10 cellular contexts compared by ENCODE assay signal in genomic region chr10:78578929-78579328, GRCh38.
DNase-seq lines count a peak whose midpoint lies in the region; ATAC-seq and TF ChIP-seq lines count a peak whose summit lies in the region.
"Had no signal": no experiment of that assay in that cellular context is flagged by ENCODE, and none has a peak within 500 bp of the region (broad histone marks: within the 10 kb centered on the region; RNA-seq: fewer than 3 reads in every experiment).

No MANE protein-coding gene starts in this region.

- no peak overlapping the region for H3K27ac ChIP-seq in osteoblast (ENCODE audit: low read depth, low read length)

- no peak overlapping the region for H3K4me3 ChIP-seq in osteoblast (ENCODE audit: insufficient read depth, low read length)

- H3K9me3 Mint-ChIP-seq in glutamatergic neuron (ENCODE audit: unreplicated experiment): peaks cover 3% of the 10 kb centered on the region

- peaks cover 2% of the 10 kb centered on the region for H3K27me3 Mint-ChIP-seq in glutamatergic neuron (ENCODE audit: unreplicated experiment)

- no peaks in the 10 kb centered on the region for H3K79me2 ChIP-seq in osteoblast (ENCODE audit: insufficient read depth, low read length)

- H3K27me3 ChIP-seq in osteoblast (ENCODE audit: insufficient read depth, low read length): peaks cover 22% of the 10 kb centered on the region

- H3K9me3 ChIP-seq in osteoblast (ENCODE audit: low read depth, low read length): no peaks in the 10 kb centered on the region

- H3K36me3 ChIP-seq in osteoblast (ENCODE audit: insufficient read depth, low read length): no peaks in the 10 kb centered on the region

- no peak overlapping the region for H3K4me2 ChIP-seq in osteoblast (ENCODE audit: insufficient read depth, low read length)

- TF ChIP-seq CTCF in osteoblast (IDR thresholded peaks at IDR 0.05; ENCODE audit: extremely low read depth, low read depth, low read length) (no peak), glutamatergic neuron (IDR thresholded peaks at IDR 0.05; ENCODE audit: partially characterized antibody, unreplicated experiment) (no peak)

- H3K4me1 ChIP-seq in osteoblast (ENCODE audit: insufficient read depth, low read length): no peaks in the 10 kb centered on the region

- H3K4me1 Mint-ChIP-seq in glutamatergic neuron (ENCODE audit: low read depth, unreplicated experiment): peaks cover 10% of the 10 kb centered on the region

- H2AFZ ChIP-seq in osteoblast (ENCODE audit: low read length): no peak overlapping the region

- no peaks in the 10 kb centered on the region for H3K36me3 Mint-ChIP-seq in glutamatergic neuron (ENCODE audit: unreplicated experiment)

- peak; percentile 85 for ATAC-seq in HG03565 (IDR thresholded peaks at IDR 0.05; ENCODE audit: unreplicated experiment)

- peak; percentile 27 for DNase-seq in GDM1 (lab: John Stamatoyannopoulos, UW)
- DNase-seq in activated T-cell treated with anti-CD3 and anti-CD28 coated beads for 48 hours (ENCODE audit: low read depth): peak; percentile 63
- DNase-seq in pons (ENCODE audit: low spot score): peak; percentile 21
- DNase-seq in osteoblast (ENCODE audit: insufficient read length, low spot score, missing footprints): no peak
- DNase-seq in HuH-7 (ENCODE audit: low spot score): no peak
- DNase-seq in NCI-H1417 treated with DMSO at 0.1 percent for 48 hours (lab: John Stamatoyannopoulos, UW): no peak
- DNase-seq in glutamatergic neuron: no peak
- DNase-seq: EL, NCI-H1930 had no signal

- H3K4me3 Mint-ChIP-seq in glutamatergic neuron (ENCODE audit: unreplicated experiment): no peak overlapping the region

- no peak overlapping the region for H3K27ac Mint-ChIP-seq in glutamatergic neuron (ENCODE audit: unreplicated experiment)

- H4K20me1 ChIP-seq in osteoblast (ENCODE audit: insufficient read depth, low read length): no peaks in the 10 kb centered on the region

Comparison
In these comparisons a context has a peak if more than half of its experiments do, and no peak if none do; other contexts are left out.
1. DNase-seq: peak in GDM1 (single experiment), activated T-cell treated with anti-CD3 and anti-CD28 coated beads for 48 hours (single experiment) and pons (single experiment); none in osteoblast (single experiment), HuH-7 (single experiment), NCI-H1417 treated with DMSO at 0.1 percent for 48 hours (single experiment) and glutamatergic neuron (single experiment).